Comparison of ENCODE assay signal across 8 cellular contexts in the genomic region with DNA sequence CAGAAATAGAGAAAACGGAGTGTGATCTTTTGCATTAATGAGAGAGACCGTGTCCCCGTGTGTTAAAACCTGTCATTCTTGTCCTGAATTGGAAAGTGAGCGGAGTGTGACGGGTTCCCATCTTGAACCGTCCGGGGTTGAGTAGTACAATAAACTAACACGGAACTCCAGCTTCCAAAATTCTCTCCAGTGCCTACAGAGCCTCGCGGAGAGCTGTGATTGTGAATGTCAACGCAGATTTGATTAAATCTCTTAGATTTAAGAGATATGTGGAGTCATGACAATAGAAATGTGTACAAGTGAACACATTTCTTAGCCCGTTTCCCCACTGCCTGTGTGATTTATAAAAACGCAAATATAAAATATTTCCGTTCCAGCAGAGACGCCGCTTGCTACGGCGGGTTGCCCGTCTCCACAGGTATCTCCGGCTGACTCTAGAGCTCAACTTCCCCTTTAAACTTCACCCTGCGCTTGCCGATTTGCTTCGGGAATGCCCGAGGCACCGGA. TPM values are rescaled to one million over a fixed set of nuclear protein-coding genes. Genes with fewer than 3 reads are reported as not detected.
A peak's percentile ranks its signal among the peaks of the same experiment; 100 is the strongest.
DNase-seq lines count a peak whose midpoint lies in the region; ATAC-seq lines count a peak whose summit lies in the region.

No MANE protein-coding gene starts in this region.

- peaks cover 31% of the 10 kb centered on the region for H3K36me3 ChIP-seq in SK-N-MC (ENCODE audit: insufficient read depth, low read length)

- DNase-seq in GM04504 (ENCODE audit: low read depth): peak; percentile 12
- DNase-seq in HuH-7 (ENCODE audit: low spot score): peak; percentile 21
- peak; percentile 30 for DNase-seq in SK-N-MC (ENCODE audit: low read depth, low spot score)
- DNase-seq in cerebellum (ENCODE audit: low spot score): peak; percentile 44
- DNase-seq in stimulated activated CD4-positive, alpha-beta T cell treated with anti-CD3 and anti-CD28 coated beads, TNF-alpha, amount 100 ng/mL, for 4 hours (ENCODE audit: low read depth in 3 of 3): peak in 2 of 3 experiments; percentile 2 to 8
- DNase-seq in NCI-H2196 treated with DMSO at 0.1 percent for 48 hours (lab: John Stamatoyannopoulos, UW; ENCODE audit: unreplicated experiment): no peak

- H3K9ac ChIP-seq in SK-N-MC (ENCODE audit: insufficient read length): peak overlapping the region; percentile 99

- H3K9me3 ChIP-seq in SK-N-MC (ENCODE audit: low read depth, low read length): no peaks in the 10 kb centered on the region

- H3K27ac ChIP-seq in SK-N-MC (peak overlapping the region; percentile 96), layer of hippocampus (ENCODE audit: low read depth, low read length) (peak overlapping the region; percentile 90)

- H3K4me3 ChIP-seq in SK-N-MC: peak overlapping the region; percentile 98

- H3K27me3 ChIP-seq in layer of hippocampus (ENCODE audit: control insufficient read depth, insufficient read depth, low read length): no peaks in the 10 kb centered on the region

- ATAC-seq in GM21529 (IDR thresholded peaks at IDR 0.05; ENCODE audit: unreplicated experiment): peak; percentile 36

RNA-seq across cellular contexts. Expression of gene METAP2, which starts 0.5 kb away (rescaled TPM):
- 42.0 TPM for total RNA-seq in cerebellum
